Comparison of ENCODE assay signal across 1 cellular context in the genomic region with DNA sequence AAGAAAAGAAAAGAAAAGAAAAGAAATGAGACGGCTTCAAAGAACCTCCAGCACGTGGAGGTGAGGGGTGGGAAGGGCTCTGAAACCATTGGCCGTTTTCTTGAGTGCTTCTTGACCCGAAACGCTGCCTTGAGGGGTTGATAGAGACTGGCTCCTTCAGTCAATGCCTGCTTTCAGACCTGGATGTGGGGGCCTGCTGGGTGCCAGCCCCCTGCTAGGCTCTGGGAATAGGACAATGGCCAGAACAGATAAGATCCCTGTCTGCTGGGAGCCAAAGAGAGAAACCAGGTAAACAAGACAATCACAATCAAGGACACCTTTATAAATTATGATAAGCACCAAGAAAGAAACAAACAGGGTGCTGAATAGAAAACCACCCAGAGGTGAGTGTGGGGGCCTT.
TF ChIP-seq lines count a peak whose summit lies in the region.

No MANE protein-coding gene starts in this region.

TF ChIP-seq in WTC11, 78 proteins besides CTCF, POLR2A, EP300 and RAD21 (continued from another document):
- TF ChIP-seq, protein P1, sequence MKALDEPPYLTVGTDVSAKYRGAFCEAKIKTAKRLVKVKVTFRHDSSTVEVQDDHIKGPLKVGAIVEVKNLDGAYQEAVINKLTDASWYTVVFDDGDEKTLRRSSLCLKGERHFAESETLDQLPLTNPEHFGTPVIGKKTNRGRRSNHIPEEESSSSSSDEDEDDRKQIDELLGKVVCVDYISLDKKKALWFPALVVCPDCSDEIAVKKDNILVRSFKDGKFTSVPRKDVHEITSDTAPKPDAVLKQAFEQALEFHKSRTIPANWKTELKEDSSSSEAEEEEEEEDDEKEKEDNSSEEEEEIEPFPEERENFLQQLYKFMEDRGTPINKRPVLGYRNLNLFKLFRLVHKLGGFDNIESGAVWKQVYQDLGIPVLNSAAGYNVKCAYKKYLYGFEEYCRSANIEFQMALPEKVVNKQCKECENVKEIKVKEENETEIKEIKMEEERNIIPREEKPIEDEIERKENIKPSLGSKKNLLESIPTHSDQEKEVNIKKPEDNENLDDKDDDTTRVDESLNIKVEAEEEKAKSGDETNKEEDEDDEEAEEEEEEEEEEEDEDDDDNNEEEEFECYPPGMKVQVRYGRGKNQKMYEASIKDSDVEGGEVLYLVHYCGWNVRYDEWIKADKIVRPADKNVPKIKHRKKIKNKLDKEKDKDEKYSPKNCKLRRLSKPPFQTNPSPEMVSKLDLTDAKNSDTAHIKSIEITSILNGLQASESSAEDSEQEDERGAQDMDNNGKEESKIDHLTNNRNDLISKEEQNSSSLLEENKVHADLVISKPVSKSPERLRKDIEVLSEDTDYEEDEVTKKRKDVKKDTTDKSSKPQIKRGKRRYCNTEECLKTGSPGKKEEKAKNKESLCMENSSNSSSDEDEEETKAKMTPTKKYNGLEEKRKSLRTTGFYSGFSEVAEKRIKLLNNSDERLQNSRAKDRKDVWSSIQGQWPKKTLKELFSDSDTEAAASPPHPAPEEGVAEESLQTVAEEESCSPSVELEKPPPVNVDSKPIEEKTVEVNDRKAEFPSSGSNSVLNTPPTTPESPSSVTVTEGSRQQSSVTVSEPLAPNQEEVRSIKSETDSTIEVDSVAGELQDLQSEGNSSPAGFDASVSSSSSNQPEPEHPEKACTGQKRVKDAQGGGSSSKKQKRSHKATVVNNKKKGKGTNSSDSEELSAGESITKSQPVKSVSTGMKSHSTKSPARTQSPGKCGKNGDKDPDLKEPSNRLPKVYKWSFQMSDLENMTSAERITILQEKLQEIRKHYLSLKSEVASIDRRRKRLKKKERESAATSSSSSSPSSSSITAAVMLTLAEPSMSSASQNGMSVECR (CRISPR knock-in tag; IDR thresholded peaks at IDR 0.05; ENCODE audit: borderline replicate concordance) = no peak
- TF ChIP-seq FOXJ3 (CRISPR knock-in tag; IDR thresholded peaks at IDR 0.05; ENCODE audit: borderline replicate concordance) (no peak), CREB1 (CRISPR knock-in tag; IDR thresholded peaks at IDR 0.05) (no peak), PRRX2 (CRISPR knock-in tag; IDR thresholded peaks at IDR 0.05) (no peak), SP1 (CRISPR knock-in tag; conservative IDR thresholded peaks at IDR 0.05) (no peak), CBFB (CRISPR knock-in tag; IDR thresholded peaks at IDR 0.05; ENCODE audit: low read depth) (no peak), SOX15 (CRISPR knock-in tag; IDR thresholded peaks at IDR 0.05) (no peak), ZBTB21 (CRISPR knock-in tag; IDR thresholded peaks at IDR 0.05; ENCODE audit: borderline replicate concordance) (no peak), NFATC4 (CRISPR knock-in tag; IDR thresholded peaks at IDR 0.05) (no peak), ZNF138 (CRISPR knock-in tag; conservative IDR thresholded peaks at IDR 0.05) (no peak)
- TF ChIP-seq, protein P2, sequence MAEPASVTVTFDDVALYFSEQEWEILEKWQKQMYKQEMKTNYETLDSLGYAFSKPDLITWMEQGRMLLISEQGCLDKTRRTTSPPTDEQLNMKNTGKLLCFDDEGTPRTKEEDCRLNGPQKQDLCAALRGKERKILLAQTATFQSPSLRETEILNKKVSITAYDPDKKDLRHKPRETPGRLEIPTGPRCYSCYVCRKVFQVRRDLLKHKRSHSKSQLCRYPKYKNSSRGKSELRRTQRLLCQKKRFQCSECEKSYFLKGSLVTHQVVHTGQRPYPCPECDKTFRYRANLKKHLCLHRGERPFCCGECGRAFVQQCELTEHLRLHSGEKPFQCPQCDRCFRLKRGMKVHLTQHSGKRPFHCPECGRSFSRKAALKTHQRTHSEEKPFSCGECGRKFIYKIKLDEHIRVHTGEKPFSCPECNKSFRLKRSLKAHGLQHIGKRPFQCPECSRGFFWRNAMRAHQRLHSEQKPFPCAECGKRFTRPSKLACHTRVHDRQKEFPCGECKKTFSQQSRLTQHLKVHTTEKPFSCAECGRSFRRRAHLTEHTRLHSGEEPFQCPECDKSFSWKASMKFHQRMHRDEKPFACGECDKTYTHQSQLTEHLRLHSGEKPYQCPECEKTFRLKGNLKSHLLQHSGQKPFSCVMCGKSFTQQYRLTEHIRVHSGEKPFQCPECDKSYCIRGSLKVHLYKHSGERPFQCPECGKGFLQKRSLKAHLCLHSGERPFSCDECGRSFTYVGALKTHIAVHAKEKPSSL (CRISPR knock-in tag; conservative IDR thresholded peaks at IDR 0.05) = no peak
- TF ChIP-seq, protein P3, sequence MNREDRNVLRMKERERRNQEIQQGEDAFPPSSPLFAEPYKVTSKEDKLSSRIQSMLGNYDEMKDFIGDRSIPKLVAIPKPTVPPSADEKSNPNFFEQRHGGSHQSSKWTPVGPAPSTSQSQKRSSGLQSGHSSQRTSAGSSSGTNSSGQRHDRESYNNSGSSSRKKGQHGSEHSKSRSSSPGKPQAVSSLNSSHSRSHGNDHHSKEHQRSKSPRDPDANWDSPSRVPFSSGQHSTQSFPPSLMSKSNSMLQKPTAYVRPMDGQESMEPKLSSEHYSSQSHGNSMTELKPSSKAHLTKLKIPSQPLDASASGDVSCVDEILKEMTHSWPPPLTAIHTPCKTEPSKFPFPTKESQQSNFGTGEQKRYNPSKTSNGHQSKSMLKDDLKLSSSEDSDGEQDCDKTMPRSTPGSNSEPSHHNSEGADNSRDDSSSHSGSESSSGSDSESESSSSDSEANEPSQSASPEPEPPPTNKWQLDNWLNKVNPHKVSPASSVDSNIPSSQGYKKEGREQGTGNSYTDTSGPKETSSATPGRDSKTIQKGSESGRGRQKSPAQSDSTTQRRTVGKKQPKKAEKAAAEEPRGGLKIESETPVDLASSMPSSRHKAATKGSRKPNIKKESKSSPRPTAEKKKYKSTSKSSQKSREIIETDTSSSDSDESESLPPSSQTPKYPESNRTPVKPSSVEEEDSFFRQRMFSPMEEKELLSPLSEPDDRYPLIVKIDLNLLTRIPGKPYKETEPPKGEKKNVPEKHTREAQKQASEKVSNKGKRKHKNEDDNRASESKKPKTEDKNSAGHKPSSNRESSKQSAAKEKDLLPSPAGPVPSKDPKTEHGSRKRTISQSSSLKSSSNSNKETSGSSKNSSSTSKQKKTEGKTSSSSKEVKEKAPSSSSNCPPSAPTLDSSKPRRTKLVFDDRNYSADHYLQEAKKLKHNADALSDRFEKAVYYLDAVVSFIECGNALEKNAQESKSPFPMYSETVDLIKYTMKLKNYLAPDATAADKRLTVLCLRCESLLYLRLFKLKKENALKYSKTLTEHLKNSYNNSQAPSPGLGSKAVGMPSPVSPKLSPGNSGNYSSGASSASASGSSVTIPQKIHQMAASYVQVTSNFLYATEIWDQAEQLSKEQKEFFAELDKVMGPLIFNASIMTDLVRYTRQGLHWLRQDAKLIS (CRISPR knock-in tag; IDR thresholded peaks at IDR 0.05; ENCODE audit: borderline replicate concordance) = no peak
- TF ChIP-seq, protein P4, sequence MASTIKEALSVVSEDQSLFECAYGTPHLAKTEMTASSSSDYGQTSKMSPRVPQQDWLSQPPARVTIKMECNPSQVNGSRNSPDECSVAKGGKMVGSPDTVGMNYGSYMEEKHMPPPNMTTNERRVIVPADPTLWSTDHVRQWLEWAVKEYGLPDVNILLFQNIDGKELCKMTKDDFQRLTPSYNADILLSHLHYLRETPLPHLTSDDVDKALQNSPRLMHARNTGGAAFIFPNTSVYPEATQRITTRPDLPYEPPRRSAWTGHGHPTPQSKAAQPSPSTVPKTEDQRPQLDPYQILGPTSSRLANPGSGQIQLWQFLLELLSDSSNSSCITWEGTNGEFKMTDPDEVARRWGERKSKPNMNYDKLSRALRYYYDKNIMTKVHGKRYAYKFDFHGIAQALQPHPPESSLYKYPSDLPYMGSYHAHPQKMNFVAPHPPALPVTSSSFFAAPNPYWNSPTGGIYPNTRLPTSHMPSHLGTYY (CRISPR knock-in tag; IDR thresholded peaks at IDR 0.05) = no peak
